ENCODE assay signal across 18 cellular contexts in genomic region chr1:207971511-207972224, GRCh38.
DNase-seq lines count a peak whose midpoint lies in the region; TF ChIP-seq lines count a peak whose summit lies in the region.
"Had no signal": no experiment of that assay in that cellular context is flagged by ENCODE, and none has a peak within 500 bp of the region (broad histone marks: within the 10 kb centered on the region; RNA-seq: fewer than 3 reads in every experiment).

No MANE protein-coding gene starts in this region.

- no peaks in the 10 kb centered on the region for H3K9me3 Mint-ChIP-seq in activated naive CD8-positive, alpha-beta T cell (ENCODE audit: low read depth)
- no peaks in the 10 kb centered on the region for H3K9me3 Mint-ChIP-seq in activated naive CD8-positive, alpha-beta T cell treated with anti-CD3 and anti-CD28 coated beads for 36 hours
- no peaks in the 10 kb centered on the region for H3K9me3 Mint-ChIP-seq in type B pancreatic cell
- no peaks in the 10 kb centered on the region for H3K9me3 Mint-ChIP-seq in progenitor cell of endocrine pancreas (ENCODE audit: low read depth)

- WGBS in esophagus muscularis mucosa = 75% methylated on average over 9 of the region's 9 CpGs
- WGBS in tibial nerve, 2 donors = 81 to 84% methylated on average over 9 of the region's 9 CpGs

- no peaks in the 10 kb centered on the region for H3K36me3 Mint-ChIP-seq in activated naive CD8-positive, alpha-beta T cell
- no peaks in the 10 kb centered on the region for H3K36me3 Mint-ChIP-seq in activated naive CD8-positive, alpha-beta T cell treated with anti-CD3 and anti-CD28 coated beads for 36 hours
- no peaks in the 10 kb centered on the region for H3K36me3 Mint-ChIP-seq in type B pancreatic cell
- no peaks in the 10 kb centered on the region for H3K36me3 Mint-ChIP-seq in progenitor cell of endocrine pancreas (ENCODE audit: insufficient read depth)
- H3K36me3 Mint-ChIP-seq: IgD-negative memory B cell had no signal

- no peak for TF ChIP-seq EP300 in esophagus muscularis mucosa (IDR thresholded peaks at IDR 0.05)
- TF ChIP-seq EP300 in tibial nerve (IDR thresholded peaks at IDR 0.05) = no peak

- peaks cover 0 to 30% (median 21%) of the 10 kb centered on the region in 4 donors for H3K4me1 ChIP-seq in esophagus muscularis mucosa
- no peaks in the 10 kb centered on the region for H3K4me1 ChIP-seq in tibial nerve
- H3K4me1 ChIP-seq: A549, BE2C, Peyer's patch had no signal

- TF ChIP-seq CTCF in esophagus muscularis mucosa (IDR thresholded peaks at IDR 0.05) = no peak
- TF ChIP-seq CTCF in type B pancreatic cell (conservative IDR thresholded peaks at IDR 0.05) = no peak
- TF ChIP-seq CTCF in progenitor cell of endocrine pancreas (IDR thresholded peaks at IDR 0.05; ENCODE audit: unreplicated experiment) = no peak
- no peak for TF ChIP-seq CTCF in tibial nerve (IDR thresholded peaks at IDR 0.05)

- no peak for TF ChIP-seq POLR2A in esophagus muscularis mucosa (IDR thresholded peaks at IDR 0.05; ENCODE audit: low read depth)
- no peak for TF ChIP-seq POLR2A in tibial nerve (IDR thresholded peaks at IDR 0.05)

- H3K27me3 ChIP-seq in esophagus muscularis mucosa = no peaks in the 10 kb centered on the region
- no peaks in the 10 kb centered on the region for H3K27me3 ChIP-seq in tibial nerve
- H3K27me3 ChIP-seq: BE2C, Peyer's patch, SJCRH30 had no signal

- H3K4me3 Mint-ChIP-seq in activated naive CD8-positive, alpha-beta T cell = no peak overlapping the region
- H3K4me3 Mint-ChIP-seq in activated naive CD8-positive, alpha-beta T cell treated with anti-CD3 and anti-CD28 coated beads for 36 hours = no peak overlapping the region
- no peak overlapping the region for H3K4me3 Mint-ChIP-seq in type B pancreatic cell
- H3K4me3 Mint-ChIP-seq in progenitor cell of endocrine pancreas (ENCODE audit: low read depth) = no peak overlapping the region
- H3K4me3 Mint-ChIP-seq: IgD-negative memory B cell had no signal

- H3K27ac Mint-ChIP-seq in activated naive CD8-positive, alpha-beta T cell = peak overlapping the region; percentile 41
- H3K27ac Mint-ChIP-seq in activated naive CD8-positive, alpha-beta T cell treated with anti-CD3 and anti-CD28 coated beads for 36 hours = no peak overlapping the region
- no peak overlapping the region for H3K27ac Mint-ChIP-seq in type B pancreatic cell
- no peak overlapping the region for H3K27ac Mint-ChIP-seq in progenitor cell of endocrine pancreas
- H3K27ac Mint-ChIP-seq: IgD-negative memory B cell had no signal

- H3K27ac ChIP-seq in esophagus muscularis mucosa (replicated peaks in 1 of 4) (peak overlapping the region in 2 of 4 donors; percentile 28 to 46), tibial nerve (no peak overlapping the region)
- H3K27ac ChIP-seq: A549, Peyer's patch, SJCRH30 had no signal

- intact Hi-C loops in esophagus muscularis mucosa (cut with DNase I) = no loop called here

- no peak overlapping the region for H3K4me3 ChIP-seq in esophagus muscularis mucosa
- no peak overlapping the region for H3K4me3 ChIP-seq in tibial nerve
- H3K4me3 ChIP-seq: A549, Peyer's patch, SJCRH30 had no signal

- no peaks in the 10 kb centered on the region for H3K4me1 Mint-ChIP-seq in activated naive CD8-positive, alpha-beta T cell (ENCODE audit: low read depth)
- no peaks in the 10 kb centered on the region for H3K4me1 Mint-ChIP-seq in activated naive CD8-positive, alpha-beta T cell treated with anti-CD3 and anti-CD28 coated beads for 36 hours
- H3K4me1 Mint-ChIP-seq in type B pancreatic cell (ENCODE audit: unreplicated experiment) = peaks cover 17% of the 10 kb centered on the region
- peaks cover 6% of the 10 kb centered on the region for H3K4me1 Mint-ChIP-seq in progenitor cell of endocrine pancreas (ENCODE audit: low read depth)

- H3K36me3 ChIP-seq in esophagus muscularis mucosa (no peaks in the 10 kb centered on the region), tibial nerve (no peaks in the 10 kb centered on the region)
- H3K36me3 ChIP-seq: BE2C, Peyer's patch, SJCRH30 had no signal

- H3K27me3 Mint-ChIP-seq in activated naive CD8-positive, alpha-beta T cell = peaks cover 11% of the 10 kb centered on the region
- H3K27me3 Mint-ChIP-seq in activated naive CD8-positive, alpha-beta T cell treated with anti-CD3 and anti-CD28 coated beads for 36 hours = peaks cover 22% of the 10 kb centered on the region
- peaks cover 41% of the 10 kb centered on the region for H3K27me3 Mint-ChIP-seq in type B pancreatic cell
- peaks cover 29% of the 10 kb centered on the region for H3K27me3 Mint-ChIP-seq in progenitor cell of endocrine pancreas

- H3K9me3 ChIP-seq in esophagus muscularis mucosa (no peaks in the 10 kb centered on the region), tibial nerve (no peaks in the 10 kb centered on the region)
- H3K9me3 ChIP-seq: A549, BE2C, Peyer's patch, SJCRH30 had no signal

- DNase-seq in activated naive CD8-positive, alpha-beta T cell treated with anti-CD3 and anti-CD28 coated beads for 36 hours = no peak
- DNase-seq in NCI-H82 (lab: John Stamatoyannopoulos, UW) (peak; percentile 98), esophagus muscularis mucosa (ENCODE audit: extremely low spot score) (peak; percentile 70), type B pancreatic cell (ENCODE audit: extremely low spot score, unreplicated experiment) (peak; percentile 45), progenitor cell of endocrine pancreas (ENCODE audit: low spot score, unreplicated experiment) (no peak), tibial nerve (ENCODE audit: low spot score in 2 of 2) (no peak), kidney glomerular epithelial cell (lab: John Stamatoyannopoulos, UW) (no peak)
- DNase-seq: BE2C, EL, MV-4-11, NCI-H1105 treated with DMSO at 0.1 percent for 48 hours, NCI-H187 treated with DMSO at 0.1 percent for 48 hours, NCI-H526 treated with DMSO at 0.1 percent for 48 hours, Peyer's patch had no signal

Comparison
In these comparisons a context has a peak if more than half of its experiments do, and no peak if none do; other contexts are left out.
1. DNase-seq: peak in NCI-H82 (single experiment), esophagus muscularis mucosa (single experiment) and type B pancreatic cell (single experiment); none in activated naive CD8-positive, alpha-beta T cell treated with anti-CD3 and anti-CD28 coated beads for 36 hours (single experiment), progenitor cell of endocrine pancreas (single experiment), tibial nerve (0 of 2) and kidney glomerular epithelial cell (single experiment).